In genomic region chr6:45302832-45303231, GRCh38 we compare ENCODE assay signal across 20 cellular contexts. TPM values are rescaled to one million over a fixed set of nuclear protein-coding genes. Genes with fewer than 3 reads are reported as not detected.
DNase-seq lines count a peak whose midpoint lies in the region; ATAC-seq lines count a peak whose summit lies in the region.
"Had no signal": no experiment of that assay in that cellular context is flagged by ENCODE, and none has a peak within 500 bp of the region (broad histone marks: within the 10 kb centered on the region; RNA-seq: fewer than 3 reads in every experiment).

No MANE protein-coding gene starts in this region.

- intact Hi-C loops in activated CD4-positive, alpha-beta T cell treated with anti-CD3 and anti-CD28 coated beads, Interleukin-2, amount 10 ng/mL, durations not matched to agents 24 days and 14 days (cut with micrococcal nuclease) = no loop called here
- intact Hi-C loops in activated CD4-positive, alpha-beta T cell treated with anti-CD3 and anti-CD28 coated beads for 36 hours (cut with DNase I, micrococcal nuclease) = no loop called here
- intact Hi-C loops in left ventricle myocardium superior (cut with micrococcal nuclease) = no loop called here

- H3K36me3 ChIP-seq in KOPT-K1 (ENCODE audit: insufficient read depth, low read length) = peaks cover 6% of the 10 kb centered on the region; the same call in 1 of the 2 replicates

- no peak for ATAC-seq in activated CD4-positive, alpha-beta T cell treated with anti-CD3 and anti-CD28 coated beads for 36 hours
- no peak for ATAC-seq in left ventricle myocardium superior
- ATAC-seq: A549; CD8-positive, alpha-beta T cell; GM12878 had no signal

- peak; percentile 10 for DNase-seq in activated CD4-positive, alpha-beta T cell treated with anti-CD3 and anti-CD28 coated beads, Interleukin-2, amount 10 ng/mL, durations not matched to agents 24 days and 14 days
- no peak for DNase-seq in activated CD4-positive, alpha-beta T cell treated with anti-CD3 and anti-CD28 coated beads for 36 hours
- no peak for DNase-seq in left ventricle myocardium superior
- DNase-seq in activated gamma-delta T cell treated with Interleukin-2 at 50 U/mL for 16 hours = no peak
- DNase-seq: AML-193; Caco-2; Calu3; CD4-positive, alpha-beta T cell; CD8-positive, alpha-beta T cell; DMS79 treated with DMSO at 0.1 percent for 48 hours; EL; GDM1 had no signal

- H3K36me3 Mint-ChIP-seq in activated CD4-positive, alpha-beta T cell treated with anti-CD3 and anti-CD28 coated beads, Interleukin-2, amount 10 ng/mL, durations not matched to agents 24 days and 14 days (ENCODE audit: low read depth) = peaks cover 26% of the 10 kb centered on the region
- peaks cover 20% of the 10 kb centered on the region for H3K36me3 Mint-ChIP-seq in activated CD4-positive, alpha-beta T cell treated with anti-CD3 and anti-CD28 coated beads for 36 hours (ENCODE audit: low read depth)

- CTCF ChIA-PET in activated CD4-positive, alpha-beta T cell treated with anti-CD3 and anti-CD28 coated beads for 36 hours (lab: Charles Lee) = no interaction called here

- peak overlapping the region; percentile 99 for H3K27ac ChIP-seq in KOPT-K1 (ENCODE audit: low read depth, low read length, poor library complexity, severe bottlenecking)
- H3K27ac ChIP-seq: 22Rv1; A549; BLaER1 treated with 17β-estradiol and CSF1 and Interleukin-3, amounts not matched to agents 10 nM and 100 nM; C4-2B had no signal

- H3K4me3 Mint-ChIP-seq in activated CD4-positive, alpha-beta T cell treated with anti-CD3 and anti-CD28 coated beads, Interleukin-2, amount 10 ng/mL, durations not matched to agents 24 days and 14 days = no peak overlapping the region
- no peak overlapping the region for H3K4me3 Mint-ChIP-seq in activated CD4-positive, alpha-beta T cell treated with anti-CD3 and anti-CD28 coated beads for 36 hours
- H3K4me3 Mint-ChIP-seq: B cell; CD4-positive, alpha-beta T cell; CD8-positive, alpha-beta T cell had no signal

- no peaks in the 10 kb centered on the region for H3K27me3 Mint-ChIP-seq in activated CD4-positive, alpha-beta T cell treated with anti-CD3 and anti-CD28 coated beads, Interleukin-2, amount 10 ng/mL, durations not matched to agents 24 days and 14 days
- no peaks in the 10 kb centered on the region for H3K27me3 Mint-ChIP-seq in activated CD4-positive, alpha-beta T cell treated with anti-CD3 and anti-CD28 coated beads for 36 hours
- H3K27me3 Mint-ChIP-seq: B cell; CD4-positive, alpha-beta T cell had no signal

- H3K9me3 Mint-ChIP-seq in activated CD4-positive, alpha-beta T cell treated with anti-CD3 and anti-CD28 coated beads, Interleukin-2, amount 10 ng/mL, durations not matched to agents 24 days and 14 days = peaks cover 25% of the 10 kb centered on the region
- H3K9me3 Mint-ChIP-seq in activated CD4-positive, alpha-beta T cell treated with anti-CD3 and anti-CD28 coated beads for 36 hours (ENCODE audit: low read depth) = peaks cover 23% of the 10 kb centered on the region

- H3K9me3 ChIP-seq in KOPT-K1 (ENCODE audit: insufficient read depth, low read length, poor library complexity, severe bottlenecking) = peaks cover 19% of the 10 kb centered on the region
- H3K9me3 ChIP-seq: A549 had no signal

- POLR2A ChIA-PET in activated CD4-positive, alpha-beta T cell treated with anti-CD3 and anti-CD28 coated beads for 36 hours (lab: Charles Lee) = no interaction called here

- H3K4me1 Mint-ChIP-seq in activated CD4-positive, alpha-beta T cell treated with anti-CD3 and anti-CD28 coated beads, Interleukin-2, amount 10 ng/mL, durations not matched to agents 24 days and 14 days = peaks cover 6% of the 10 kb centered on the region
- peaks cover 15% of the 10 kb centered on the region for H3K4me1 Mint-ChIP-seq in activated CD4-positive, alpha-beta T cell treated with anti-CD3 and anti-CD28 coated beads for 36 hours
- H3K4me1 Mint-ChIP-seq: B cell had no signal

- H3K27ac Mint-ChIP-seq in activated CD4-positive, alpha-beta T cell treated with anti-CD3 and anti-CD28 coated beads, Interleukin-2, amount 10 ng/mL, durations not matched to agents 24 days and 14 days = no peak overlapping the region
- no peak overlapping the region for H3K27ac Mint-ChIP-seq in activated CD4-positive, alpha-beta T cell treated with anti-CD3 and anti-CD28 coated beads for 36 hours
- H3K27ac Mint-ChIP-seq: B cell; CD4-positive, alpha-beta T cell; CD8-positive, alpha-beta T cell had no signal

RNA-seq across cellular contexts. Expression of gene RUNX2, which starts 25.3 kb away (rescaled TPM):
- total RNA-seq in activated CD4-positive, alpha-beta T cell treated with anti-CD3 and anti-CD28 coated beads, Interleukin-2, amount 10 ng/mL, durations not matched to agents 24 days and 14 days = 17.1 and 18.3 TPM in 2 replicates
- total RNA-seq in activated CD4-positive, alpha-beta T cell treated with anti-CD3 and anti-CD28 coated beads for 36 hours = 10 to 100 TPM; 14.6 to 18.1 TPM
- 0.79 TPM for total RNA-seq in left ventricle myocardium superior
- total RNA-seq: Caco-2, G401 had no signal
